29 cellular contexts compared by ENCODE assay signal in the genomic region with DNA sequence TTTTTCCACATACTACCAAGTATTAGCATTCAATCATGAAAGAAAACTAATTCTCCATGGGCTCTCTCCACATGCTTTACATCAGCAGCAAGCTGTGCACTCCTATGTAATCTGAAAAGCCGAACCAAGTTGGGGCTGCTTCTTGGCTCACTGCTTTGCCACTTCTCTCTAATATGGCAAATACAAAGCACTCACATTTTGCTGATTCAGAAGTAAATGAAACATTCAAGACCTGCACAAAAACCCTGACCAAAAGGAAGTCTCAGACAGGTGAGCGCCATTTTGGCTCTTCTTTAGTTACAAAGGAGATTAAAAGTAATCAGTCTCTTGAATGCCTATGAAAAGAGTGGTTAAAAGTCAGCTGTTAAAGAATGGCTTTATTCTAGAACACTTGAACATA.
"Had no signal": no experiment of that assay in that cellular context is flagged by ENCODE, and none has a peak within 500 bp of the region (broad histone marks: within the 10 kb centered on the region; RNA-seq: fewer than 3 reads in every experiment).

No MANE protein-coding gene starts in this region.

- H3K4me3 ChIP-seq: ascending aorta, cardiac muscle cell had no signal

- DNase-seq: activated B cell treated with CpG ODN at 0.5 μM for 24 hours; activated CD4-positive, alpha-beta memory T cell treated with anti-CD3 and anti-CD28 coated beads for 36 hours; activated CD4-positive, alpha-beta T cell treated with anti-CD3 and anti-CD28 coated beads for 4 hours; activated CD4-positive, alpha-beta T cell treated with anti-CD3 and anti-CD28 coated beads, Interleukin-2, amount 10 ng/mL, durations not matched to agents 24 days and 14 days; activated CD4-positive, alpha-beta T cell treated with anti-CD3 and anti-CD28 coated beads, Interleukin-2, amount 50 U/mL, for 1 hour; activated CD4-positive, alpha-beta T cell treated with anti-CD3 and anti-CD28 coated beads, Interleukin-2, amount 50 U/mL, for 4 hours; activated CD4-positive, CD25-positive, alpha-beta regulatory T cell treated with anti-CD3 and anti-CD28 coated beads, Interleukin-2, amount 50 U/mL, for 72 hours; activated CD8-positive, alpha-beta memory T cell treated with anti-CD3 and anti-CD28 coated beads, Interleukin-2, amount 10 ng/mL, durations not matched to agents 7 days and 5 days; activated CD8-positive, alpha-beta memory T cell treated with anti-CD3 and anti-CD28 coated beads, Interleukin-2, amount 50 U/mL, for 48 hours; activated CD8-positive, alpha-beta T cell treated with anti-CD3 and anti-CD28 coated beads for 36 hours; activated effector memory CD4-positive, alpha-beta T cell treated with Interleukin-2 at 50 U/mL for 16 hours; activated gamma-delta T cell; activated naive CD4-positive, alpha-beta T cell treated with anti-CD3 and anti-CD28 coated beads, Interleukin-2, amount 10 ng/mL, durations not matched to agents 7 days and 5 days; activated naive CD4-positive, alpha-beta T cell treated with Interleukin-2 at 50 U/mL for 16 hours; activated naive CD8-positive, alpha-beta T cell treated with anti-CD3 and anti-CD28 coated beads, Interleukin-2, amount 10 ng/mL, durations not matched to agents 7 days and 5 days; activated naive CD8-positive, alpha-beta T cell treated with anti-CD3 and anti-CD28 coated beads, Interleukin-2, amount 50 U/mL, for 24 hours; activated T-cell treated with anti-CD3 and anti-CD28 coated beads, Interleukin-2, amount 50 U/mL, for 24 hours; activated T-cell treated with anti-CD3 and anti-CD28 coated beads, Interleukin-2, amount 50 U/mL, for 48 hours; amygdala; anterior cingulate cortex; caudate nucleus; cerebellar nuclear complex; T-helper 2 cell; T-helper 9 cell had no signal

- H3K27me3 ChIP-seq: ascending aorta had no signal

- H3K27ac ChIP-seq: ascending aorta, cardiac muscle cell, VCaP had no signal

- ATAC-seq: activated CD8-positive, alpha-beta memory T cell treated with anti-CD3 and anti-CD28 coated beads, Interleukin-2, amount 10 ng/mL, durations not matched to agents 7 days and 5 days; activated CD8-positive, alpha-beta T cell treated with anti-CD3 and anti-CD28 coated beads for 36 hours; activated naive CD8-positive, alpha-beta T cell treated with anti-CD3 and anti-CD28 coated beads, Interleukin-2, amount 50 U/mL, for 24 hours had no signal

- H3K36me3 ChIP-seq: ascending aorta, cardiac muscle cell had no signal

- FAIRE-seq: bronchial epithelial cell, TTC549 had no signal

- H3K4me1 ChIP-seq: ascending aorta had no signal

- H3K9me3 ChIP-seq: ascending aorta had no signal
